10 cellular contexts compared by ENCODE assay signal in the genomic region with DNA sequence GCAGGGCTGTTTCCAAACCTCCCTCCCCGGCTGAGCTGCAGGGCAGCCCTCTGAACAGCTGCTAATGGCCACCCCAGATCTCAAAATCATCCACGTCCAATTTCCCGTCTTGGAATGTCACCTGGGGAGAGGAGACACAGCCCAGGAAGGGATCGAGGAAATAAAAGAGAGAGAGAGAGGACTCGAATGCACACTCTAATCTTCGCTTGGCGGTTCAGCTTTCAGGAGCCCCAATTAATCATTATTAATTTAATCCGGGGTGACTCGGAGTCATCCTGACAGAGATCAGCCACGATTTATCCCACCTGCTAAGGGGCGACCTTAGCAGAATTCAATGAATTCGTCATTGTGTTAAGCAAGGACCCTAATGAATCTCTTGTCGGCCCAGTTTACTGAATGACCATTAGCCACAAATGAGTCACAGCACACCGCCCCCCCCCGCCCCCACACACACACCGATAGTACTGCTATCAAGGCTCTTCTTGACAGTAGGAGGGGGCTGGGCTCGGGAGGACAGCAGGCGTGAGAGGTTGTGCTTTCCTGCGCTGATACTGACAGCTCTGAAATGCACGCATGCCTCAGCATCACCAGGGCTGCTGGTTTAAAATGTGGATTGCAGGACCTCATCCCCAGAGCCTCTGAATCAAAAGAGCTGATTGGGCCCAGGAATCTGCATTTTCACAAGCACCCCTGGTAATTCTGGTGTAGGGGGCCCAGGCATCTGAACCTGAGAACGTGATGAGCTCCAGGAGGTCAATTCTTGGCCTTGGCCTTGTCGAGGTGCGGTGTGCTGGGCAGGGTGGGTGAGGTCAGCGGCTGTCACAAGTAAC.
A peak's percentile ranks its signal among the peaks of the same experiment; 100 is the strongest.
DNase-seq lines count a peak whose midpoint lies in the region; ATAC-seq and TF ChIP-seq lines count a peak whose summit lies in the region.
"Had no signal": no experiment of that assay in that cellular context is flagged by ENCODE, and none has a peak within 500 bp of the region (broad histone marks: within the 10 kb centered on the region; RNA-seq: fewer than 3 reads in every experiment).

No MANE protein-coding gene starts in this region.

- intact Hi-C loops in Panc1 (cut with micrococcal nuclease; ENCODE audit: unreplicated experiment) (no loop called here), left ventricle myocardium superior (cut with micrococcal nuclease) (no loop called here)

- H4K20me1 ChIP-seq in smooth muscle cell (ENCODE audit: low read depth) = peaks cover 95% of the 10 kb centered on the region

- TF ChIP-seq CTCF in Panc1 (IDR thresholded peaks at IDR 0.05) = no peak
- no peak for TF ChIP-seq CTCF in smooth muscle cell (IDR thresholded peaks at IDR 0.05; ENCODE audit: borderline replicate concordance, insufficient read depth, poor library complexity, severe bottlenecking)

- no peaks in the 10 kb centered on the region for H3K9me3 ChIP-seq in Panc1 (ENCODE audit: control insufficient read depth, insufficient read depth, low read depth, low read length)
- H3K9me3 ChIP-seq in smooth muscle cell (replicated peaks; ENCODE audit: low read depth) = no peaks in the 10 kb centered on the region

- peak overlapping the region; percentile 23 for H3K4me2 ChIP-seq in smooth muscle cell

- H3K4me3 Mint-ChIP-seq in activated T-helper 17 cell treated with anti-CD3 and anti-CD28 coated beads, Interleukin-2, amount 50 U/mL, for 72 hours = no peak overlapping the region

- H3K36me3 ChIP-seq in H7 (replicated peaks; ENCODE audit: control insufficient read depth, insufficient read depth, low read length) = no peaks in the 10 kb centered on the region
- H3K36me3 ChIP-seq in Panc1 (ENCODE audit: control insufficient read depth, insufficient read depth, low read length) = no peaks in the 10 kb centered on the region
- H3K36me3 ChIP-seq in smooth muscle cell (ENCODE audit: low read depth) = no peaks in the 10 kb centered on the region

- POLR2A ChIA-PET in Panc1 (lab: Charles Lee) = no interaction called here

- H3K4me1 Mint-ChIP-seq in activated T-helper 17 cell treated with anti-CD3 and anti-CD28 coated beads, Interleukin-2, amount 50 U/mL, for 72 hours = peaks cover 6% of the 10 kb centered on the region

- no peak for ATAC-seq in Panc1
- no peak for ATAC-seq in left ventricle myocardium superior
- no peak for ATAC-seq in activated T-helper 17 cell treated with anti-CD3 and anti-CD28 coated beads, Interleukin-2, amount 50 U/mL, for 72 hours (replicated peaks)
- ATAC-seq: HepG2 had no signal

- no peak overlapping the region for H2AFZ ChIP-seq in smooth muscle cell (ENCODE audit: low read depth)

- in situ Hi-C loops in Panc1 (cut with HindIII; ENCODE audit: low pct_unique_long_range_greater_than_20kb, low sequenced_read_pairs) = no loop called here

- no peaks in the 10 kb centered on the region for H3K36me3 Mint-ChIP-seq in activated T-helper 17 cell treated with anti-CD3 and anti-CD28 coated beads, Interleukin-2, amount 50 U/mL, for 72 hours (ENCODE audit: low read depth)

- H3K9ac ChIP-seq in smooth muscle cell (ENCODE audit: low read depth) = no peak overlapping the region

- no peaks in the 10 kb centered on the region for H3K9me3 Mint-ChIP-seq in activated T-helper 17 cell treated with anti-CD3 and anti-CD28 coated beads, Interleukin-2, amount 50 U/mL, for 72 hours

- H3K4me3 ChIP-seq in H7 (ENCODE audit: insufficient read depth, low read depth, low read length) (no peak overlapping the region), Panc1 (ENCODE audit: low read depth in 2 of 2, low read length in 2 of 2) (no peak overlapping the region; a peak in 1 of 4 replicates), smooth muscle cell (no peak overlapping the region)

- CTCF ChIA-PET in Panc1 (lab: Charles Lee) = interaction anchor here (0.6 to 0.7 kb wide), 2 partner anchors 91 to 134 kb away, joined by 3 to 4 read pairs; no protein-coding TSS in a partner anchor

- DNase-seq in H7 = peak; percentile 70
- no peak for DNase-seq in Panc1 (ENCODE audit: low read depth, low spot score)
- peak; percentile 13 for DNase-seq in glomerular visceral epithelial cell (ENCODE audit: extremely low spot score)
- DNase-seq in smooth muscle cell (lab: John Stamatoyannopoulos, UW; ENCODE audit: unreplicated experiment) = no peak
- DNase-seq in left ventricle myocardium superior = no peak
- no peak for DNase-seq in activated CD4-positive, alpha-beta T cell treated with anti-CD3 and anti-CD28 coated beads, Interleukin-2, amount 50 U/mL, for 1 hour
- DNase-seq: aorta, NCI-H1694 had no signal

- H3K27ac Mint-ChIP-seq in activated T-helper 17 cell treated with anti-CD3 and anti-CD28 coated beads, Interleukin-2, amount 50 U/mL, for 72 hours = no peak overlapping the region

- no TSS peak for BruUV-seq in Panc1 (replicated peaks; lab: Mats Ljungman, UMichigan)

- no peaks in the 10 kb centered on the region for H3K27me3 Mint-ChIP-seq in activated T-helper 17 cell treated with anti-CD3 and anti-CD28 coated beads, Interleukin-2, amount 50 U/mL, for 72 hours

- H3K27ac ChIP-seq in Panc1 (ENCODE audit: low read length) (peak overlapping the region; percentile 68), smooth muscle cell (ENCODE audit: low read depth) (no peak overlapping the region)

- H3K79me2 ChIP-seq in smooth muscle cell (ENCODE audit: low read depth) = no peaks in the 10 kb centered on the region

- H3K27me3 ChIP-seq in H7 (ENCODE audit: control insufficient read depth, insufficient read depth, low read length) (no peaks in the 10 kb centered on the region; the same call in 1 of the 2 replicates), Panc1 (ENCODE audit: control insufficient read depth, insufficient read depth, low read length) (no peaks in the 10 kb centered on the region), smooth muscle cell (ENCODE audit: low read depth) (no peaks in the 10 kb centered on the region)

- H3F3A ChIP-seq in smooth muscle cell (ENCODE audit: low read depth) = no peaks in the 10 kb centered on the region

- H3K4me1 ChIP-seq in Panc1 (ENCODE audit: control insufficient read depth, insufficient read depth, low read length) (peaks cover 46% of the 10 kb centered on the region), smooth muscle cell (ENCODE audit: low read depth) (peaks cover 4% of the 10 kb centered on the region)

- WGBS in smooth muscle cell (ENCODE audit: low lambda C conversion rate) = 41% methylated on average over 23 of the region's 24 CpGs

Comparison
In these comparisons a context has a peak if more than half of its experiments do, and no peak if none do; other contexts are left out.
1. DNase-seq: peak in H7 (single experiment) and glomerular visceral epithelial cell (single experiment); none in Panc1 (single experiment), smooth muscle cell (single experiment), left ventricle myocardium superior (single experiment) and activated CD4-positive, alpha-beta T cell treated with anti-CD3 and anti-CD28 coated beads, Interleukin-2, amount 50 U/mL, for 1 hour (single experiment).